Comparison of ENCODE assay signal across 11 cellular contexts in the genomic region with DNA sequence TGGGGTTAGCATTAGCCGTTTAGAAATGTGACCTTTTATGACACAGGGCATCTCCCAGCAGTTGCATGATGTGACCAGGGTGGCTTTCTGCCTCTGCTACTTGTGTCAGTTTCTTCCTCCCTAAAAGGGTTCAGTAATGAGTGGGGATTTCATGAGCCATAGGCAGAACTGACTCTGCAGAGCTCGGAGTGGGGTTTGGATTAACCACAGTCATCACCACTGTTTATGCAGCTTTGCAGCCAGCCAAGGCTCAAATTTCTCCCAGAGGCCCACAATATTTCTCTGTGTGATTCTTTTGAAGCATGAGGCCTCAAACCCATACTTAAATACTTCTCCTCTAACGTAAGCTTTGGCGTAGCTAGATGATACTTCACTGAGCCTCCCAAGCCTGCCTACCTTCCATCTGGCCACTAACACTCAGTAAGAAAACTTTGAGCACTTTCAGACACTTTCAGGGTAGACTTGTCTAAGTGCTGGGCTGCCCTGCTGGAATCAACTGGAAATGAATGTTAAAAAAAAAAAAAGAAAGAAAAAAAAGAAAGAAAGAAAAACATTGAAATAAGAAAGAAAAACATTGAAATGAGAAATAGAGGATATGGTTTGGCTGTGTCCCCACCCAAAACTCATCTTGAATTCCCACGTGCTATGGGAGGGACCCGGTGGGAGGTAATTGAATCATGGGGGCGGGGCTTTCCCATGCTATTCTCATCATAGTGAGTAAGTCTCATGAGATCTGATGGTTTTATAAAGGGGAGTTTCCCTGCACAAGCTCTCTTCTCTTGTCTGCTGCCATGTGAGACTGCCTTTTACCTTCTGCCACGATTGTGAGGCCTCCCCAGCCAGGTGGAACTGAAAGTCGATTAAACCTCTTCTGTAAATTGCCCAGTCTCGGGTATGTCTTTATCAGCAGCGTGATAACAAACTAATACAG. TPM values are rescaled to one million over a fixed set of nuclear protein-coding genes. Genes with fewer than 3 reads are reported as not detected.
DNase-seq lines count a peak whose midpoint lies in the region; ATAC-seq and TF ChIP-seq lines count a peak whose summit lies in the region.
"Had no signal": no experiment of that assay in that cellular context is flagged by ENCODE, and none has a peak within 500 bp of the region (broad histone marks: within the 10 kb centered on the region; RNA-seq: fewer than 3 reads in every experiment).

No MANE protein-coding gene starts in this region.

- no peak overlapping the region for H3K4me3 ChIP-seq in fibroblast of pulmonary artery (replicated peaks; ENCODE audit: low read depth, low read length)

- peak; percentile 10 for DNase-seq in Caki2 (ENCODE audit: low read depth)
- DNase-seq in RKO (ENCODE audit: low spot score), result peak; percentile 24
- DNase-seq in fibroblast of pulmonary artery (ENCODE audit: low read depth), result peak; percentile 52
- DNase-seq in sciatic nerve (ENCODE audit: low spot score), result peak; percentile 87
- DNase-seq in GM20000 (ENCODE audit: low spot score), result no peak
- no peak for DNase-seq in SK-N-DZ (ENCODE audit: low spot score)
- DNase-seq: DMS79 treated with DMSO at 0.1 percent for 48 hours, KBM-7, NCI-H524 treated with DMSO at 0.1 percent for 48 hours had no signal

- in situ Hi-C loops in Caki2 (cut with HindIII; ENCODE audit: low pct_unique_long_range_greater_than_20kb, low sequenced_read_pairs), result no loop called here

- TF ChIP-seq CTCF in fibroblast of pulmonary artery (IDR thresholded peaks at IDR 0.05; ENCODE audit: low read length, missing control alignments) (no peak), GM20000 (IDR thresholded peaks at IDR 0.05; ENCODE audit: extremely low read depth, missing control alignments) (no peak)

- intact Hi-C loops in sciatic nerve (cut with DNase I), result no loop called here

- peak; percentile 95 for ATAC-seq in sciatic nerve
- ATAC-seq in HG02588 (IDR thresholded peaks at IDR 0.05; ENCODE audit: unreplicated experiment), result no peak
- no peak for ATAC-seq in GM18511 (IDR thresholded peaks at IDR 0.05; ENCODE audit: unreplicated experiment)

RNA-seq across cellular contexts. Expression of a gene that starts 11.5 kb away (rescaled TPM):
- total RNA-seq in Caki2 (2014; rRNA removed; shearing (Covaris generic); ENCODE audit: low replicate concordance), result 143 and 161 TPM in 2 replicates
- total RNA-seq in sciatic nerve, result 253 TPM
- 49.3 and 50.3 TPM in 2 replicates for polyA plus RNA-seq in SK-N-DZ (2014; cell fraction: cytosol; rRNA removed)
- 24.4 and 25.4 TPM in 2 replicates for polyA plus RNA-seq in SK-N-DZ (2014; cell fraction: nucleus; rRNA removed)

RNA-seq across cellular contexts. Expression of a gene that starts 50.4 kb away (rescaled TPM):
- 2.6 and 3.6 TPM in 2 replicates for total RNA-seq in Caki2 (2014; rRNA removed; shearing (Covaris generic); ENCODE audit: low replicate concordance)
- 8.8 TPM for total RNA-seq in sciatic nerve
- 1.6 and 2.1 TPM in 2 replicates for polyA plus RNA-seq in SK-N-DZ (2014; cell fraction: cytosol; rRNA removed)
- polyA plus RNA-seq in SK-N-DZ (2014; cell fraction: nucleus; rRNA removed), result 1.8 and 3.2 TPM in 2 replicates

Comparison
In these comparisons a context has a peak if more than half of its experiments do, and no peak if none do; other contexts are left out.
1. DNase-seq: peak in Caki2 (single experiment), RKO (single experiment), fibroblast of pulmonary artery (single experiment) and sciatic nerve (single experiment); none in GM20000 (single experiment) and SK-N-DZ (single experiment).